ENCODE assay signal across 1 cellular context in the genomic region with DNA sequence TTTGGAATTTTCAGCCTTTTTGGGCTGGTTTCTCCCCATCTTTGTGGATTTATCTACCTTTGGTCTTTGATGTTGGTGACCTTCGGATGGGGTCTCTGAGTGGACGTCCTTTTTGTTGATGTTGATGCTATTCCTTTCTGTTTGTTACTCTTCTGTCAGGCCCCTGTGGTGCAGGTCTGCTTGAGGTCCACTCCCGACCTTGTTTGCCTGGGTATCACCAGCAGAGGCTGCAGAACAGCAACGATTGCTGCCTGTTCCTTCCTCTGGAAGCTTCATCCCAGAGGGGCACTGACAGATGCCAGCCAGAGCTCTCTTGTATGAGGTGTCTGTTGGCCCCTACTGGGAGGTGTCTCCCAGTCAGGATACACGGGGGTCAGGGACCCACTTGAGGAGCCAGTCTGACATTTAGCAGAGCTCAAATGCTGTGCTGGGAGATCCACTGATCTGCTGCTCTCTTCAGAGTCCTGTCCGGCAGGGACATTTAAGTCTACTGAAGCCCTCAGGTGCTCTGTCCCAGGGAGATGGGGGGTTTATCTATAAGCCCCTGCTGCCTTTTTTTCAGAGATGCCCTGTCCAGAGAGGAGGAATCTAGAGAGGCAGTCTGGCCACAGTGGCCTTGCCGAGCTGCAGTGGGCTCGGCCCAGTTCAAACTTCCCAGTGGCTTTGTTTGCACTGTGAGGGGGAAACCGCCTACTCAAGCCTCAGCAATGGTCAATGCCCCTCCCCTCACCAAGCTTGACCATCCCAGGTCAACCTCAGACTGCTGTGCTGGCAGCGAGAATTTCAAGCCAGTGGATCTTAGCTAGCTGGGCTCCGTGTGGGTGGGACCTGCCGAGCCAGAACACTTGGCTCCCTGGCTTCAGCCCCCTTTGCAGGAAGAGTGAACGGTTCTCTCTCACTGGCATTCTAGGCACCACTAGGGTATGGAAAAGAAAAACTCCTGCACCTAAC.
TF ChIP-seq lines count a peak whose summit lies in the region.
"Not testable (repeated sequence)": the region's sequence is repeated elsewhere in the genome, so short reads cannot be mapped to it uniquely, and the experiment has no call there.

No MANE protein-coding gene starts in this region.

TF ChIP-seq in HepG2, 621 proteins besides CTCF, POLR2A, EP300 and RAD21 (continued from another document and continues in another):
- TF ChIP-seq, protein P1, sequence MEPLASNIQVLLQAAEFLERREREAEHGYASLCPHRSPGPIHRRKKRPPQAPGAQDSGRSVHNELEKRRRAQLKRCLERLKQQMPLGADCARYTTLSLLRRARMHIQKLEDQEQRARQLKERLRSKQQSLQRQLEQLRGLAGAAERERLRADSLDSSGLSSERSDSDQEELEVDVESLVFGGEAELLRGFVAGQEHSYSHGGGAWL (CRISPR knock-in tag; IDR thresholded peaks at IDR 0.05) = peak; percentile 78; the same call in 1 of the 2 replicates
- TF ChIP-seq, protein P2, sequence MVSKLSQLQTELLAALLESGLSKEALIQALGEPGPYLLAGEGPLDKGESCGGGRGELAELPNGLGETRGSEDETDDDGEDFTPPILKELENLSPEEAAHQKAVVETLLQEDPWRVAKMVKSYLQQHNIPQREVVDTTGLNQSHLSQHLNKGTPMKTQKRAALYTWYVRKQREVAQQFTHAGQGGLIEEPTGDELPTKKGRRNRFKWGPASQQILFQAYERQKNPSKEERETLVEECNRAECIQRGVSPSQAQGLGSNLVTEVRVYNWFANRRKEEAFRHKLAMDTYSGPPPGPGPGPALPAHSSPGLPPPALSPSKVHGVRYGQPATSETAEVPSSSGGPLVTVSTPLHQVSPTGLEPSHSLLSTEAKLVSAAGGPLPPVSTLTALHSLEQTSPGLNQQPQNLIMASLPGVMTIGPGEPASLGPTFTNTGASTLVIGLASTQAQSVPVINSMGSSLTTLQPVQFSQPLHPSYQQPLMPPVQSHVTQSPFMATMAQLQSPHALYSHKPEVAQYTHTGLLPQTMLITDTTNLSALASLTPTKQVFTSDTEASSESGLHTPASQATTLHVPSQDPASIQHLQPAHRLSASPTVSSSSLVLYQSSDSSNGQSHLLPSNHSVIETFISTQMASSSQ (IDR thresholded peaks at IDR 0.05; ENCODE audit: low read depth) = not testable (repeated sequence)
- TF ChIP-seq, protein P2 (CRISPR knock-in tag; IDR thresholded peaks at IDR 0.05; ENCODE audit: borderline replicate concordance) = peak; percentile 68; the same call in 1 of the 2 replicates
- TF ChIP-seq RNF2 (conservative IDR thresholded peaks at IDR 0.05; ENCODE audit: low read depth) (peak; percentile 57; the same call in 1 of the 2 replicates), ZBTB38 (CRISPR knock-in tag; IDR thresholded peaks at IDR 0.05) (peak; percentile 84), TEAD3 (CRISPR knock-in tag; optimal IDR thresholded peaks at IDR 0.05; ENCODE audit: borderline replicate concordance) (peak; percentile 88), ZNF883 (CRISPR knock-in tag; IDR thresholded peaks at IDR 0.05; ENCODE audit: not compliant biosample characterization) (peak; percentile 62), ZNF761 (CRISPR knock-in tag; conservative IDR thresholded peaks at IDR 0.05) (peak; percentile 58; the same call in 1 of the 2 replicates), ZNF766 (CRISPR knock-in tag; IDR thresholded peaks at IDR 0.05; ENCODE audit: borderline replicate concordance) (0 out of 2 replicates have a peak, but pooled peaks have one; percentile 44), ZNF607 (CRISPR knock-in tag; IDR thresholded peaks at IDR 0.05; ENCODE audit: borderline replicate concordance) (peak; percentile 61; the same call in 1 of the 2 replicates), NFKBIZ (CRISPR knock-in tag; IDR thresholded peaks at IDR 0.05) (0 out of 2 replicates have a peak, but pooled peaks have one; percentile 26), POLR2AphosphoS5 (IDR thresholded peaks at IDR 0.05; ENCODE audit: low read depth, low read length) (peak; percentile 35; the same call in 1 of the 2 replicates), ZNF180 (CRISPR knock-in tag; IDR thresholded peaks at IDR 0.05; ENCODE audit: borderline replicate concordance, low read depth) (0 out of 2 replicates have a peak, but pooled peaks have one; percentile 37), NFKB2 (CRISPR knock-in tag; IDR thresholded peaks at IDR 0.05; ENCODE audit: borderline replicate concordance) (peak; percentile 41; the same call in 1 of the 2 replicates), ZSCAN31 (CRISPR knock-in tag; IDR thresholded peaks at IDR 0.05; ENCODE audit: low read depth) (peak; percentile 73; the same call in 1 of the 2 replicates), ZNF510 (CRISPR knock-in tag; IDR thresholded peaks at IDR 0.05; ENCODE audit: low read depth) (peak; percentile 62; the same call in 1 of the 2 replicates), SIX4 (CRISPR knock-in tag; IDR thresholded peaks at IDR 0.05) (peak; percentile 65), ZFP90 (CRISPR knock-in tag; IDR thresholded peaks at IDR 0.05; ENCODE audit: borderline replicate concordance) (peak; percentile 18; the same call in 1 of the 2 replicates), SP4 (CRISPR knock-in tag; IDR thresholded peaks at IDR 0.05) (peak; percentile 60), ZC3H13 (CRISPR knock-in tag; IDR thresholded peaks at IDR 0.05) (peak; percentile 43; the same call in 1 of the 2 replicates), THRA (CRISPR knock-in tag; IDR thresholded peaks at IDR 0.05; ENCODE audit: borderline replicate concordance) (peak; percentile 83; the same call in 1 of the 2 replicates), HNF4G (IDR thresholded peaks at IDR 0.05; ENCODE audit: borderline replicate concordance, low read depth, low read length) (peak; percentile 87), HNF4G (CRISPR knock-in tag; IDR thresholded peaks at IDR 0.05; ENCODE audit: borderline replicate concordance, low read depth) (peak; percentile 89; the same call in 1 of the 2 replicates), PHF8 (CRISPR knock-in tag; IDR thresholded peaks at IDR 0.05) (peak; percentile 51), SOX5 (CRISPR knock-in tag; IDR thresholded peaks at IDR 0.05; ENCODE audit: borderline replicate concordance) (peak; percentile 63), HDAC2 (CRISPR knock-in tag; IDR thresholded peaks at IDR 0.05) (peak; percentile 90), ZNF772 (CRISPR knock-in tag; IDR thresholded peaks at IDR 0.05) (peak; percentile 95)
- TF ChIP-seq, protein P3, sequence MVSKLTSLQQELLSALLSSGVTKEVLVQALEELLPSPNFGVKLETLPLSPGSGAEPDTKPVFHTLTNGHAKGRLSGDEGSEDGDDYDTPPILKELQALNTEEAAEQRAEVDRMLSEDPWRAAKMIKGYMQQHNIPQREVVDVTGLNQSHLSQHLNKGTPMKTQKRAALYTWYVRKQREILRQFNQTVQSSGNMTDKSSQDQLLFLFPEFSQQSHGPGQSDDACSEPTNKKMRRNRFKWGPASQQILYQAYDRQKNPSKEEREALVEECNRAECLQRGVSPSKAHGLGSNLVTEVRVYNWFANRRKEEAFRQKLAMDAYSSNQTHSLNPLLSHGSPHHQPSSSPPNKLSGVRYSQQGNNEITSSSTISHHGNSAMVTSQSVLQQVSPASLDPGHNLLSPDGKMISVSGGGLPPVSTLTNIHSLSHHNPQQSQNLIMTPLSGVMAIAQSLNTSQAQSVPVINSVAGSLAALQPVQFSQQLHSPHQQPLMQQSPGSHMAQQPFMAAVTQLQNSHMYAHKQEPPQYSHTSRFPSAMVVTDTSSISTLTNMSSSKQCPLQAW (CRISPR knock-in tag; IDR thresholded peaks at IDR 0.05) = peak; percentile 55
- TF ChIP-seq, protein P4, sequence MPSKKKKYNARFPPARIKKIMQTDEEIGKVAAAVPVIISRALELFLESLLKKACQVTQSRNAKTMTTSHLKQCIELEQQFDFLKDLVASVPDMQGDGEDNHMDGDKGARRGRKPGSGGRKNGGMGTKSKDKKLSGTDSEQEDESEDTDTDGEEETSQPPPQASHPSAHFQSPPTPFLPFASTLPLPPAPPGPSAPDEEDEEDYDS (CRISPR knock-in tag; IDR thresholded peaks at IDR 0.05) = peak; percentile 72
- TF ChIP-seq, protein P5, sequence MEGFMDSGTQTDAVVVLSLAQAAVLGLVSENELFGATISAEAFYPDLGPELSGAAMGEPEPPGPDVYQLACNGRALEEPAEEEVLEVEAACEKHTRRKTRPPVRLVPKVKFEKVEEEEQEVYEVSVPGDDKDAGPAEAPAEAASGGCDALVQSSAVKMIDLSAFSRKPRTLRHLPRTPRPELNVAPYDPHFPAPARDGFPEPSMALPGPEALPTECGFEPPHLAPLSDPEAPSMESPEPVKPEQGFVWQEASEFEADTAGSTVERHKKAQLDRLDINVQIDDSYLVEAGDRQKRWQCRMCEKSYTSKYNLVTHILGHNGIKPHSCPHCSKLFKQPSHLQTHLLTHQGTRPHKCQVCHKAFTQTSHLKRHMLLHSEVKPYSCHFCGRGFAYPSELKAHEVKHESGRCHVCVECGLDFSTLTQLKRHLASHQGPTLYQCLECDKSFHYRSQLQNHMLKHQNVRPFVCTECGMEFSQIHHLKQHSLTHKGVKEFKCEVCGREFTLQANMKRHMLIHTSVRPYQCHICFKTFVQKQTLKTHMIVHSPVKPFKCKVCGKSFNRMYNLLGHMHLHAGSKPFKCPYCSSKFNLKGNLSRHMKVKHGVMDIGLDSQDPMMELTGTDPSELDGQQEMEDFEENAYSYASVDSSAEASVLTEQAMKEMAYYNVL (CRISPR knock-in tag; IDR thresholded peaks at IDR 0.05; ENCODE audit: borderline replicate concordance) = peak; percentile 88; the same call in 1 of the 2 replicates
- TF ChIP-seq, protein P6, sequence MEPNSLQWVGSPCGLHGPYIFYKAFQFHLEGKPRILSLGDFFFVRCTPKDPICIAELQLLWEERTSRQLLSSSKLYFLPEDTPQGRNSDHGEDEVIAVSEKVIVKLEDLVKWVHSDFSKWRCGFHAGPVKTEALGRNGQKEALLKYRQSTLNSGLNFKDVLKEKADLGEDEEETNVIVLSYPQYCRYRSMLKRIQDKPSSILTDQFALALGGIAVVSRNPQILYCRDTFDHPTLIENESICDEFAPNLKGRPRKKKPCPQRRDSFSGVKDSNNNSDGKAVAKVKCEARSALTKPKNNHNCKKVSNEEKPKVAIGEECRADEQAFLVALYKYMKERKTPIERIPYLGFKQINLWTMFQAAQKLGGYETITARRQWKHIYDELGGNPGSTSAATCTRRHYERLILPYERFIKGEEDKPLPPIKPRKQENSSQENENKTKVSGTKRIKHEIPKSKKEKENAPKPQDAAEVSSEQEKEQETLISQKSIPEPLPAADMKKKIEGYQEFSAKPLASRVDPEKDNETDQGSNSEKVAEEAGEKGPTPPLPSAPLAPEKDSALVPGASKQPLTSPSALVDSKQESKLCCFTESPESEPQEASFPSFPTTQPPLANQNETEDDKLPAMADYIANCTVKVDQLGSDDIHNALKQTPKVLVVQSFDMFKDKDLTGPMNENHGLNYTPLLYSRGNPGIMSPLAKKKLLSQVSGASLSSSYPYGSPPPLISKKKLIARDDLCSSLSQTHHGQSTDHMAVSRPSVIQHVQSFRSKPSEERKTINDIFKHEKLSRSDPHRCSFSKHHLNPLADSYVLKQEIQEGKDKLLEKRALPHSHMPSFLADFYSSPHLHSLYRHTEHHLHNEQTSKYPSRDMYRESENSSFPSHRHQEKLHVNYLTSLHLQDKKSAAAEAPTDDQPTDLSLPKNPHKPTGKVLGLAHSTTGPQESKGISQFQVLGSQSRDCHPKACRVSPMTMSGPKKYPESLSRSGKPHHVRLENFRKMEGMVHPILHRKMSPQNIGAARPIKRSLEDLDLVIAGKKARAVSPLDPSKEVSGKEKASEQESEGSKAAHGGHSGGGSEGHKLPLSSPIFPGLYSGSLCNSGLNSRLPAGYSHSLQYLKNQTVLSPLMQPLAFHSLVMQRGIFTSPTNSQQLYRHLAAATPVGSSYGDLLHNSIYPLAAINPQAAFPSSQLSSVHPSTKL (CRISPR knock-in tag; IDR thresholded peaks at IDR 0.05) = peak; percentile 87
- TF ChIP-seq, protein P7, sequence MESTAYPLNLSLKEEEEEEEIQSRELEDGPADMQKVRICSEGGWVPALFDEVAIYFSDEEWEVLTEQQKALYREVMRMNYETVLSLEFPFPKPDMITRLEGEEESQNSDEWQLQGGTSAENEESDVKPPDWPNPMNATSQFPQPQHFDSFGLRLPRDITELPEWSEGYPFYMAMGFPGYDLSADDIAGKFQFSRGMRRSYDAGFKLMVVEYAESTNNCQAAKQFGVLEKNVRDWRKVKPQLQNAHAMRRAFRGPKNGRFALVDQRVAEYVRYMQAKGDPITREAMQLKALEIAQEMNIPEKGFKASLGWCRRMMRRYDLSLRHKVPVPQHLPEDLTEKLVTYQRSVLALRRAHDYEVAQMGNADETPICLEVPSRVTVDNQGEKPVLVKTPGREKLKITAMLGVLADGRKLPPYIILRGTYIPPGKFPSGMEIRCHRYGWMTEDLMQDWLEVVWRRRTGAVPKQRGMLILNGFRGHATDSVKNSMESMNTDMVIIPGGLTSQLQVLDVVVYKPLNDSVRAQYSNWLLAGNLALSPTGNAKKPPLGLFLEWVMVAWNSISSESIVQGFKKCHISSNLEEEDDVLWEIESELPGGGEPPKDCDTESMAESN (CRISPR knock-in tag; conservative IDR thresholded peaks at IDR 0.05) = 0 out of 2 replicates have a peak, but pooled peaks have one; percentile 74
- TF ChIP-seq, protein P8, sequence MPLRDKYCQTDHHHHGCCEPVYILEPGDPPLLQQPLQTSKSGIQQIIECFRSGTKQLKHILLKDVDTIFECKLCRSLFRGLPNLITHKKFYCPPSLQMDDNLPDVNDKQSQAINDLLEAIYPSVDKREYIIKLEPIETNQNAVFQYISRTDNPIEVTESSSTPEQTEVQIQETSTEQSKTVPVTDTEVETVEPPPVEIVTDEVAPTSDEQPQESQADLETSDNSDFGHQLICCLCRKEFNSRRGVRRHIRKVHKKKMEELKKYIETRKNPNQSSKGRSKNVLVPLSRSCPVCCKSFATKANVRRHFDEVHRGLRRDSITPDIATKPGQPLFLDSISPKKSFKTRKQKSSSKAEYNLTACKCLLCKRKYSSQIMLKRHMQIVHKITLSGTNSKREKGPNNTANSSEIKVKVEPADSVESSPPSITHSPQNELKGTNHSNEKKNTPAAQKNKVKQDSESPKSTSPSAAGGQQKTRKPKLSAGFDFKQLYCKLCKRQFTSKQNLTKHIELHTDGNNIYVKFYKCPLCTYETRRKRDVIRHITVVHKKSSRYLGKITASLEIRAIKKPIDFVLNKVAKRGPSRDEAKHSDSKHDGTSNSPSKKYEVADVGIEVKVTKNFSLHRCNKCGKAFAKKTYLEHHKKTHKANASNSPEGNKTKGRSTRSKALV (CRISPR knock-in tag; IDR thresholded peaks at IDR 0.05) = peak; percentile 66; the same call in 1 of the 2 replicates
